ENCODE assay signal across 1 cellular context in the genomic region with DNA sequence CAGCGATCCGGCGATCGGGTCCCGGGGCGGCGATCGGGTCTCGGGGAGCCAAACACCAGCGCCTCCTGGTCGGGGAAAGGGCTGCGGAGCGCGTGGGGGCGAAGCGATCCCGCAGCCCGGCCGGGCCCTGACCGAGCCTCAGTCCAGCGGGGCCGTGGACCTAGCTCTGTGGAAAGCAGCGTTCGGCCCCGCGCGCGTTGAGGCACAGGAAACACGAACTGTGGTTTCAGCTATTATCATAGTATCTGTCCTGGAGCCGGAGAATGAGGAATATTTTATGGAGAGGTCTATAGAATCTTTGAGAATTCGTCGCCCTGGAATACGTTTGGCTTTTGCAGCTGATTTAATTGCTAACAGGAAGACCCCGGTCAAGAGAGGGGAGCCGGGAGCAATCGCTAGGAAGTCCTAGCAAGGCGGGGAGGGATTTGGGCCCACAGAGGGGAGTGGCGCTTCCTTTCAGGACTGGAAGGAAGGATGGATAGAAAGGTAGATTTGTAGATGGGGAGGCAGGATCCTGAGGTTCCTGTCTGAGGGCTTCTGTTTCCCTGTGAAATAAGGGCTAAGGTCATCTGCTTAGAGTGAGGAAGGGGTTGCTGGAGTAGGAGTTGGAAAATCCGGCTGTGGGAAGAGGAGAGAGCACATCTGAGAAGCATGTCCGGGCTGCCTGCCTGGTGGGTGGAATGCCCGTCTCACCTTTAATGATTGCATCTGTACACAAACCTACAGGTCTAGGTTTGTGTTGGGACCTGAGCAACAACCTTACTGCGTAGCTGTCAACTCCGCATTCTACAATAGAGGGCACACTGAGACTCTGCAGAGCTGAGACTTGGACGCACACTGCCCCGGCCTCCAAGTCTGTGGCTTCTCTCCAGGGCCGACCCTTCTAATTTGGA.
TF ChIP-seq lines count a peak whose summit lies in the region.

No MANE protein-coding gene starts in this region.

TF ChIP-seq in IMR-90, 13 proteins besides CTCF, POLR2A, EP300 and RAD21:
- TF ChIP-seq FOS (IDR thresholded peaks at IDR 0.05; ENCODE audit: low read depth, low read length): no peak
- TF ChIP-seq CEBPB (IDR thresholded peaks at IDR 0.05; ENCODE audit: low read depth, low read length): no peak
- no peak for TF ChIP-seq MAZ (IDR thresholded peaks at IDR 0.05; ENCODE audit: borderline replicate concordance, low read depth, low read length)
- TF ChIP-seq BHLHE40 (IDR thresholded peaks at IDR 0.05; ENCODE audit: low read depth, low read length): no peak
- TF ChIP-seq RCOR1 (IDR thresholded peaks at IDR 0.05; ENCODE audit: insufficient replicate concordance, low read length): no peak
- TF ChIP-seq MXI1 (IDR thresholded peaks at IDR 0.05; ENCODE audit: borderline replicate concordance, low read depth, low read length): no peak
